8 cellular contexts compared by ENCODE assay signal in the genomic region with DNA sequence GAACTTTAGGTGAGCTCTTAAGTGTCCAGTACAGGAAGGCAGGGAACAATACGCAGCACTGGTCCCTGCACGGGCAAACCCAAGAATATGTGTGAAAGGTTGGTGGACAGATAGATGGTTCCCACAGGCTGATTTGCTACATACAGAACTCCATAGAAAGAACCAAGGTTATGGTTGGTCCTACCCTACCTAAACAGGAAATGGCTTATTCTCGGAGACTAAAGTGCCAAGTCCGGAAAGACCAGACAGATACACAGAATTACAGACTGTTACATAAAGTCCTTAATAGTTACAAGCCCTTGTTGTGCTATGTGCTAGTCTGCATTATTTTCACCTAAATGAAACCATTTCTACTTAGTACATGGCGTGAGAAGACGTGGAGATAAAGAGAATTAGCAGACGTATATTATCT. TPM values are rescaled to one million over a fixed set of nuclear protein-coding genes. Genes with fewer than 3 reads are reported as not detected.
DNase-seq lines count a peak whose midpoint lies in the region; ATAC-seq and FAIRE-seq lines count a peak whose summit lies in the region.

No MANE protein-coding gene starts in this region.

- H3K27me3 ChIP-seq in small intestine (ENCODE audit: control insufficient read depth in 2 of 2, insufficient read depth in 2 of 2, low read length in 2 of 2) = no peaks in the 10 kb centered on the region

- peak overlapping the region; percentile 96 for H3K27ac ChIP-seq in small intestine (ENCODE audit: low read depth in 1 of 2, low read length in 1 of 2)

- H3K27me3 Mint-ChIP-seq in activated naive CD8-positive, alpha-beta T cell treated with anti-CD3 and anti-CD28 coated beads for 36 hours = no peaks in the 10 kb centered on the region

- peaks cover 24% of the 10 kb centered on the region for H3K36me3 Mint-ChIP-seq in activated naive CD8-positive, alpha-beta T cell treated with anti-CD3 and anti-CD28 coated beads for 36 hours

- WGBS in small intestine, 3 donors = 3 to 5% (median 4%) methylated on average over 7 of the region's 7 CpGs

- H3K4me1 ChIP-seq in small intestine (ENCODE audit: control insufficient read depth in 2 of 2, insufficient read depth in 1 of 2, low read depth in 1 of 2, low read length in 1 of 2) = peaks cover 1 to 9% of the 10 kb centered on the region in 2 donors

- H3K27ac Mint-ChIP-seq in activated naive CD8-positive, alpha-beta T cell treated with anti-CD3 and anti-CD28 coated beads for 36 hours = peak overlapping the region; percentile 95

- H3K36me3 ChIP-seq in small intestine (ENCODE audit: control insufficient read depth in 2 of 2, insufficient read depth in 2 of 2, low read length in 2 of 2) = no peaks in the 10 kb centered on the region

- no peak for FAIRE-seq in small intestine (lab: Jason Lieb, UNC)

- DNase-seq in NCI-H1417 (lab: John Stamatoyannopoulos, UW) = peak; percentile 26 to 73 (median 43)
- no peak for DNase-seq in NCI-H1417 treated with DMSO at 0.1 percent for 48 hours (lab: John Stamatoyannopoulos, UW)
- peak; percentile 44 to 57 for DNase-seq in Kasumi-1 (lab: John Stamatoyannopoulos, UW)
- DNase-seq in activated naive CD8-positive, alpha-beta T cell treated with anti-CD3 and anti-CD28 coated beads for 36 hours = no peak
- peak; percentile 77 for DNase-seq in small intestine
- no peak for DNase-seq in NCI-H1048 (lab: John Stamatoyannopoulos, UW)

- ATAC-seq in HG03457 (IDR thresholded peaks at IDR 0.05; ENCODE audit: unreplicated experiment) = no peak

- H3K4me3 ChIP-seq in iPS-11a (ENCODE audit: low read depth, low read length) (peak overlapping the region; percentile 86), small intestine (ENCODE audit: low read depth in 1 of 2, low read length in 2 of 2) (peak overlapping the region; percentile 90 to 99)

- H3K9me3 Mint-ChIP-seq in activated naive CD8-positive, alpha-beta T cell treated with anti-CD3 and anti-CD28 coated beads for 36 hours = no peaks in the 10 kb centered on the region

- H3K4me1 Mint-ChIP-seq in activated naive CD8-positive, alpha-beta T cell treated with anti-CD3 and anti-CD28 coated beads for 36 hours = peaks cover 47% of the 10 kb centered on the region

- peak overlapping the region; percentile 97 for H3K4me3 Mint-ChIP-seq in activated naive CD8-positive, alpha-beta T cell treated with anti-CD3 and anti-CD28 coated beads for 36 hours

- H3K9me3 ChIP-seq in small intestine (ENCODE audit: control insufficient read depth, low read depth) = no peaks in the 10 kb centered on the region

RNA-seq across cellular contexts. Expression of gene REV1, which starts 1.2 kb away (rescaled TPM):
- 10 to 100 TPM; 34.3 to 35.2 TPM for total RNA-seq in activated naive CD8-positive, alpha-beta T cell treated with anti-CD3 and anti-CD28 coated beads for 36 hours
- 10 to 100 TPM in 2 of 3 donors, 1 to 10 TPM in 1; 9.7 to 23.5 (median 12.2) TPM for polyA plus RNA-seq in small intestine

Comparison
In these comparisons a context has a peak if more than half of its experiments do, and no peak if none do; other contexts are left out.
1. DNase-seq: peak in NCI-H1417 (3 of 3), Kasumi-1 (2 of 2) and small intestine (single experiment); none in NCI-H1417 treated with DMSO at 0.1 percent for 48 hours (single experiment), activated naive CD8-positive, alpha-beta T cell treated with anti-CD3 and anti-CD28 coated beads for 36 hours (single experiment) and NCI-H1048 (single experiment).